Comparison of ENCODE assay signal across 24 cellular contexts in the genomic region with DNA sequence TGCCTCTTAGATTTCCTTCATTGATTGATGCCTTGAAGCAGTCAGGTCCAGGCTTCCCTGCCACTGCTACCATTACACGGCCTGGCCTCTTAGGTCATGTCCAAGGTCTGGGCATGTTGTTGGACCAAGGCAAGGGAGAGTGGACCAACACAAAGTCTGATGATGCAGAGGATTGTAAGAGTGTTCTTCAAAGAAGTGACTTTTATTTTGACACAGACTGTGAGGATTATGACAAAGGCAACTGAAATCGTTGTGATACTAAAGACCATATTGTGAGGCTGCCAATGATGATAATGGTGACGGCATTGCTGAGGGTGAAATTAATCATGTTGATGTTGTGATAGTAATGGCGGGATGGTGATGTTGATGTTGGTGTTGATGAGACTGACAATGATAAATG.
DNase-seq lines count a peak whose midpoint lies in the region; ATAC-seq, FAIRE-seq and TF ChIP-seq lines count a peak whose summit lies in the region.
"Had no signal": no experiment of that assay in that cellular context is flagged by ENCODE, and none has a peak within 500 bp of the region (broad histone marks: within the 10 kb centered on the region; RNA-seq: fewer than 3 reads in every experiment).

No MANE protein-coding gene starts in this region.

- H3K9me3 Mint-ChIP-seq in effector memory CD8-positive, alpha-beta T cell: no peaks in the 10 kb centered on the region

- peaks cover 37 to 43% of the 10 kb centered on the region in 2 donors for H3K27me3 Mint-ChIP-seq in effector memory CD8-positive, alpha-beta T cell

- H3K27ac ChIP-seq in OCI-LY3 (ENCODE audit: low read length) (peak overlapping the region; percentile 52), esophagus muscularis mucosa (replicated peaks in 1 of 4) (no peak overlapping the region)
- H3K27ac ChIP-seq: A549, HL-60, Peyer's patch, SK-N-MC had no signal

- no peak overlapping the region for H3K4me3 Mint-ChIP-seq in effector memory CD8-positive, alpha-beta T cell
- H3K4me3 Mint-ChIP-seq: CD4-positive, alpha-beta memory T cell had no signal

- H3K4me1 ChIP-seq in OCI-LY3 (ENCODE audit: low read length): peaks cover 42% of the 10 kb centered on the region
- H3K4me1 ChIP-seq in esophagus muscularis mucosa: peaks cover 0 to 9% (median 0%) of the 10 kb centered on the region in 4 donors
- H3K4me1 ChIP-seq: A549, Peyer's patch had no signal

- intact Hi-C loops in esophagus muscularis mucosa (cut with DNase I) (no loop called here), sciatic nerve (cut with DNase I) (no loop called here)

- H3K4me3 ChIP-seq in OCI-LY3 (ENCODE audit: low read length) (no peak overlapping the region), esophagus muscularis mucosa (no peak overlapping the region)
- H3K4me3 ChIP-seq: A549, Peyer's patch, SK-N-MC had no signal

- WGBS in esophagus muscularis mucosa: 70% methylated on average over 4 of the region's 4 CpGs

- DNase-seq in GM12891 (ENCODE audit: insufficient read length, low spot score) (no peak), esophagus muscularis mucosa (ENCODE audit: extremely low spot score) (peak; percentile 84), sciatic nerve (ENCODE audit: low spot score) (peak; percentile 7), NCI-H2196 treated with DMSO at 0.1 percent for 48 hours (lab: John Stamatoyannopoulos, UW; ENCODE audit: unreplicated experiment) (no peak)
- no peak for DNase-seq in activated naive CD4-positive, alpha-beta T cell treated with anti-CD3 and anti-CD28 coated beads, Interleukin-2, amount 50 U/mL, for 16 hours
- no peak for DNase-seq in effector memory CD8-positive, alpha-beta T cell
- DNase-seq: AML-193; C1 segment of cervical spinal cord; CD4-positive, alpha-beta memory T cell; COR-L47; GOT3; HCEC 1CT; NCI-H1048; NCI-H1694; NCI-H226; OCI-M1; SIG-M5 had no signal

- FAIRE-seq in GM12891 (lab: Jason Lieb, UNC): peak; percentile 55
- FAIRE-seq: A549, G401.6 had no signal

- no peaks in the 10 kb centered on the region for H4K20me1 ChIP-seq in OCI-LY3 (ENCODE audit: insufficient read depth, low read length)

- no peak overlapping the region for H3K9ac ChIP-seq in OCI-LY3 (ENCODE audit: low read length)

- no peak for ATAC-seq in sciatic nerve
- ATAC-seq in effector memory CD8-positive, alpha-beta T cell (replicated peaks): no peak
- ATAC-seq: A549 had no signal

- no peak overlapping the region for H3K27ac Mint-ChIP-seq in effector memory CD8-positive, alpha-beta T cell
- H3K27ac Mint-ChIP-seq: CD4-positive, alpha-beta memory T cell; IgD-negative memory B cell had no signal

- H3K9me3 ChIP-seq in OCI-LY3 (ENCODE audit: insufficient read depth, low read length) (no peaks in the 10 kb centered on the region), esophagus muscularis mucosa (no peaks in the 10 kb centered on the region)
- H3K9me3 ChIP-seq: A549, Peyer's patch had no signal

- H3K4me2 ChIP-seq in OCI-LY3 (ENCODE audit: low read length): peak overlapping the region; percentile 61
- H3K4me2 ChIP-seq: A549 had no signal

- H3K79me2 ChIP-seq in OCI-LY3 (ENCODE audit: low read length): no peaks in the 10 kb centered on the region

- H3K36me3 Mint-ChIP-seq in effector memory CD8-positive, alpha-beta T cell (ENCODE audit: insufficient read depth): peaks cover 2% of the 10 kb centered on the region
- H3K36me3 Mint-ChIP-seq: CD4-positive, alpha-beta memory T cell; IgD-negative memory B cell had no signal

- no peaks in the 10 kb centered on the region for H3K4me1 Mint-ChIP-seq in effector memory CD8-positive, alpha-beta T cell (ENCODE audit: low read depth in 2 of 2)
- H3K4me1 Mint-ChIP-seq: CD4-positive, alpha-beta memory T cell had no signal

- no peak for TF ChIP-seq EP300 in esophagus muscularis mucosa (IDR thresholded peaks at IDR 0.05)

- H3K36me3 ChIP-seq in OCI-LY3 (replicated peaks; ENCODE audit: low read depth, low read length) (no peaks in the 10 kb centered on the region), esophagus muscularis mucosa (no peaks in the 10 kb centered on the region)
- H3K36me3 ChIP-seq: Peyer's patch had no signal

- TF ChIP-seq POLR2A in GM12891 (IDR thresholded peaks at IDR 0.05; ENCODE audit: low read depth, low read length) (no peak), esophagus muscularis mucosa (IDR thresholded peaks at IDR 0.05; ENCODE audit: low read depth) (no peak)

- H3K27me3 ChIP-seq in OCI-LY3 (ENCODE audit: low read depth, low read length) (no peaks in the 10 kb centered on the region), esophagus muscularis mucosa (peaks cover 0 to 47% (median 0%) of the 10 kb centered on the region in 4 donors)
- H3K27me3 ChIP-seq: Peyer's patch had no signal

- TF ChIP-seq CTCF in OCI-LY3 (IDR thresholded peaks at IDR 0.05; ENCODE audit: low read depth, low read length) (no peak), esophagus muscularis mucosa (IDR thresholded peaks at IDR 0.05) (no peak)

- H2AFZ ChIP-seq in OCI-LY3 (ENCODE audit: low read depth, low read length): no peak overlapping the region

TF ChIP-seq in GM12891, 5 proteins besides CTCF, POLR2A, EP300 and RAD21:
- no peak for TF ChIP-seq SPI1 (IDR thresholded peaks at IDR 0.05; ENCODE audit: low read depth, low read length)
- TF ChIP-seq PAX5 (IDR thresholded peaks at IDR 0.05; ENCODE audit: insufficient read depth, low read length, severe bottlenecking): no peak

Comparison
In these comparisons a context has a peak if more than half of its experiments do, and no peak if none do; other contexts are left out.
1. DNase-seq: peak in esophagus muscularis mucosa (single experiment) and sciatic nerve (single experiment); none in GM12891 (single experiment), activated naive CD4-positive, alpha-beta T cell treated with anti-CD3 and anti-CD28 coated beads, Interleukin-2, amount 50 U/mL, for 16 hours (single experiment), NCI-H2196 treated with DMSO at 0.1 percent for 48 hours (single experiment) and effector memory CD8-positive, alpha-beta T cell (0 of 3).